In the genomic region with DNA sequence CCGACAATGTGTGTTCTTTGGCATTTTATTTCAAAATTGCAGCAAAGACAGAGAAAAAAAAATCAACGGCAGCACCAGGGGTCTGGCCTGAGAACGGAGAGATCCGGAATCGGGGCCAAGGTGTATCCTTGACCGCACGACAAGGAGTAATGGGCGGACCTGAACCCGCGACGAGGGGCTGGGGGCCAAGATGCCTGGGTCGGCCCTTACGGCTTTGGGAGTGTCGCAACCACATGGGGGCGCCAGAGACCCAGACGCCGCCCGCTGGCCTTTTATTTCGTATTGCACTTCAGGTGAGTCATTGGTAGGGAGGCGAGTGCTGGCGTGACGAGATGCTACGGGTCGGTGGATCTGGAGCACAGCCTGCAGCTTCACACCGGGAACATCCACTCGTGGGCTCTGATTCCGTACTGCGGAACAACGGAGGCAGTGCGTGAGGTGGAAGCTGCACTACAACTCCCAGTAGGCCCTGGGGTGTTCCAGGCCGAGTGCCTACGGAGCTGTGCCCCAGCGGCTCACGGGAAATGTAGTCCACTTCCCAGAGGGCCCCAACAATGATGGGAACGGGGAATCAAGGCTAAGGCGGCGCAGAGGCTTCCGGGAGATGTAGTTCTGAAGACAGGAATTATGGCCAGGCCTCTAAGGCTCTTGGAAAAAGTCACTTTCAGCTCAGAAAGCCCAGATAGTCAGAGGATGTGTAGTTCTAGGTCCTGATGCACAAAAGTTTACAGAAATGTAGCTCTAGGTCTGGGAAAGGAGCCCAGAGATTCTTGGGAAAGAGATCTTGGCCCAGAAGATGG, we compare ENCODE assay signal across 8 cellular contexts. TPM values are rescaled to one million over a fixed set of nuclear protein-coding genes. Genes with fewer than 3 reads are reported as not detected.
DNase-seq lines count a peak whose midpoint lies in the region; ATAC-seq, FAIRE-seq and TF ChIP-seq lines count a peak whose summit lies in the region.

No MANE protein-coding gene starts in this region.

- TF ChIP-seq CTCF in GM12872 (IDR thresholded peaks at IDR 0.05; ENCODE audit: insufficient read depth, low read depth, low read length) (peak; percentile 95), ascending aorta (IDR thresholded peaks at IDR 0.05) (peak; percentile 93 to 99 (median 97))

- H3K36me3 Mint-ChIP-seq in T-helper 2 cell treated with Interferon-gamma antibody and Interleukin-4, amounts not matched to agents 5 μg/mL and 100 μg/mL, for 36 hours (ENCODE audit: low read depth), result no peaks in the 10 kb centered on the region

- peak; percentile 83 for FAIRE-seq in urothelium cell line (lab: Jason Lieb, UNC)

- peak overlapping the region; percentile 97 for H3K4me3 Mint-ChIP-seq in T-helper 2 cell treated with Interferon-gamma antibody and Interleukin-4, amounts not matched to agents 5 μg/mL and 100 μg/mL, for 36 hours

- H3K27ac Mint-ChIP-seq in T-helper 2 cell treated with Interferon-gamma antibody and Interleukin-4, amounts not matched to agents 5 μg/mL and 100 μg/mL, for 36 hours, result peak overlapping the region; percentile 83

- H3K27me3 ChIP-seq in ascending aorta (no peaks in the 10 kb centered on the region), right cardiac atrium (ENCODE audit: control insufficient read depth, insufficient read depth) (no peaks in the 10 kb centered on the region)

- peak; percentile 80 for ATAC-seq in HG02870 (IDR thresholded peaks at IDR 0.05; ENCODE audit: unreplicated experiment)
- peak; percentile 98 for ATAC-seq in right cardiac atrium

- H3K4me1 Mint-ChIP-seq in T-helper 2 cell treated with Interferon-gamma antibody and Interleukin-4, amounts not matched to agents 5 μg/mL and 100 μg/mL, for 36 hours (ENCODE audit: low read depth), result peaks cover 4% of the 10 kb centered on the region

- peak overlapping the region; percentile 14 to 61 for H3K4me3 ChIP-seq in ascending aorta
- peak overlapping the region; percentile 61 for H3K4me3 ChIP-seq in right cardiac atrium (ENCODE audit: low read length)

- H3K9me3 ChIP-seq in ascending aorta (no peaks in the 10 kb centered on the region), right cardiac atrium (ENCODE audit: control insufficient read depth, low read length) (no peaks in the 10 kb centered on the region)

- DNase-seq in NCI-H187 (lab: John Stamatoyannopoulos, UW), result peak; percentile 94 to 96
- DNase-seq in T-helper 2 cell treated with Interferon-gamma antibody and Interleukin-4, amounts not matched to agents 5 μg/mL and 100 μg/mL, for 36 hours (ENCODE audit: low spot score), result peak; percentile 80
- DNase-seq in ascending aorta (ENCODE audit: low spot score in 2 of 2), result peak; percentile 84 to 96
- DNase-seq in right cardiac atrium, result peak; percentile 94 to 97 (median 96)
- peak; percentile 83 for DNase-seq in pulmonary artery endothelial cell (ENCODE audit: low read depth, low spot score)
- peak; percentile 92 for DNase-seq in urothelium cell line (ENCODE audit: low spot score)

- H3K9me3 Mint-ChIP-seq in T-helper 2 cell treated with Interferon-gamma antibody and Interleukin-4, amounts not matched to agents 5 μg/mL and 100 μg/mL, for 36 hours, result no peaks in the 10 kb centered on the region

- 2% methylated on average over 38 of the region's 38 CpGs for WGBS in right cardiac atrium

- H3K36me3 ChIP-seq in ascending aorta, result peaks cover 16 to 17% of the 10 kb centered on the region in 2 donors

- H3K4me1 ChIP-seq in ascending aorta (peaks cover 4 to 8% of the 10 kb centered on the region in 2 donors), right cardiac atrium (ENCODE audit: control insufficient read depth, insufficient read depth, low read length) (no peaks in the 10 kb centered on the region)

- intact Hi-C loops in ascending aorta (cut with DNase I), result loop anchor here (1.0 to 2.0 kb wide), 4 partner anchors 16 to 174 kb away; a partner anchor contains a TSS
- intact Hi-C loops in right cardiac atrium (cut with DNase I), result loop anchor here (2.0 to 10.0 kb wide), 3 partner anchors 42 to 180 kb away; a partner anchor contains a TSS

- H3K27ac ChIP-seq in ascending aorta (peak overlapping the region; percentile 80 to 92), right cardiac atrium (ENCODE audit: low read length) (peak overlapping the region; percentile 89)

- no peaks in the 10 kb centered on the region for H3K27me3 Mint-ChIP-seq in T-helper 2 cell treated with Interferon-gamma antibody and Interleukin-4, amounts not matched to agents 5 μg/mL and 100 μg/mL, for 36 hours (ENCODE audit: low read depth)

RNA-seq across cellular contexts. Expression of a gene that starts 15.6 kb away (rescaled TPM):
- 42.4 TPM for total RNA-seq in ascending aorta
- total RNA-seq in right cardiac atrium, result 10 to 100 TPM; 24.6 to 46.7 (median 37.9) TPM
- 39.7 TPM for polyA plus RNA-seq in right cardiac atrium
- 49.7 and 53.2 TPM in 2 replicates for total RNA-seq in pulmonary artery endothelial cell

RNA-seq across cellular contexts. Expression of a gene that starts 39.9 kb away (rescaled TPM):
- total RNA-seq in ascending aorta, result not detected
- not detected for total RNA-seq in right cardiac atrium
- not detected for polyA plus RNA-seq in right cardiac atrium
- total RNA-seq in pulmonary artery endothelial cell, result not detected in 2 replicates

RNA-seq across cellular contexts. Expression of a gene that starts 41.0 kb away (rescaled TPM):
- total RNA-seq in ascending aorta (9.8 TPM), right cardiac atrium (1 to 10 TPM; 4.0 to 7.6 (median 5.5) TPM), pulmonary artery endothelial cell (4.8 and 6.4 TPM in 2 replicates)
- 4.0 TPM for polyA plus RNA-seq in right cardiac atrium

RNA-seq across cellular contexts. Expression of a gene that starts 42.8 kb away (rescaled TPM):
- total RNA-seq in ascending aorta (3.8 TPM), right cardiac atrium (1 to 10 TPM; 2.2 to 4.0 (median 2.6) TPM), pulmonary artery endothelial cell (8.0 and 10.3 TPM in 2 replicates)
- polyA plus RNA-seq in right cardiac atrium, result 3.0 TPM

RNA-seq across cellular contexts. Expression of a gene that starts 48.5 kb away (rescaled TPM):
- total RNA-seq in ascending aorta (not detected), right cardiac atrium (under 1 TPM; 0.18 to 0.54 (median 0.38) TPM), pulmonary artery endothelial cell (0.28 and 0.33 TPM in 2 replicates)
- polyA plus RNA-seq in right cardiac atrium, result 0.34 TPM

Comparison
In these comparisons a context has a peak if more than half of its experiments do, and no peak if none do; other contexts are left out.
1. Peak in every context shown above with its lines: DNase-seq, ATAC-seq, H3K4me3 ChIP-seq and H3K27ac ChIP-seq.